ENCODE assay signal across 8 cellular contexts in genomic region chr7:143901710-143902587, GRCh38. TPM values are rescaled to one million over a fixed set of nuclear protein-coding genes. Genes with fewer than 3 reads are reported as not detected.
DNase-seq lines count a peak whose midpoint lies in the region; ATAC-seq and TF ChIP-seq lines count a peak whose summit lies in the region.

TCAF1 (minus strand) TSS chr7:143902176; CDS start chr7:143876608, 25,568 bp downstream.

- ATAC-seq in GM21619 (IDR thresholded peaks at IDR 0.05; ENCODE audit: unreplicated experiment) (peak; percentile 90), esophagus mucosa (peak; percentile 100)

- peak; percentile 89 for DNase-seq in DMS79 (lab: John Stamatoyannopoulos, UW)
- DNase-seq in Jurkat, Clone E6-1 (ENCODE audit: low read depth, low spot score) = peak; percentile 82
- DNase-seq in activated T-cell treated with anti-CD3 and anti-CD28 coated beads, Interleukin-2, amount 50 U/mL, for 48 hours = peak; percentile 93 to 94
- peak; percentile 97 for DNase-seq in myocyte (ENCODE audit: low read depth)
- DNase-seq in stimulated activated CD8-positive, alpha-beta memory T cell treated with anti-CD3 and anti-CD28 coated beads, Interleukin-7, amount 100 ng/mL, for 48 hours (ENCODE audit: extremely low read depth in 1 of 2, low read depth in 1 of 2) = peak; percentile 78 to 86

- peak within 1 kb of the TSS; percentile 79 for H3K4me3 ChIP-seq in Jurkat, Clone E6-1 (ENCODE audit: low read length)

TF ChIP-seq in PFSK-1, 5 proteins besides CTCF, POLR2A, EP300 and RAD21:
- TF ChIP-seq FOXP2 (optimal IDR thresholded peaks at IDR 0.05; ENCODE audit: borderline replicate concordance, extremely low read depth, extremely low read length, insufficient read depth) (no peak), SIN3A (IDR thresholded peaks at IDR 0.05; ENCODE audit: borderline replicate concordance, insufficient read depth, low read length) (no peak), TAF1 (IDR thresholded peaks at IDR 0.05; ENCODE audit: borderline replicate concordance, insufficient read depth, low read length) (peak; percentile 58; the same call in 1 of the 2 replicates), POLR2AphosphoS5 (IDR thresholded peaks at IDR 0.05; ENCODE audit: low read depth, low read length) (peak; percentile 80)
TF ChIP-seq in PFSK-1: peak in this region for 2.

RNA-seq across cellular contexts. Expression of gene TCAF1, which starts in this region (rescaled TPM):
- 19.7 TPM for polyA plus RNA-seq in Jurkat, Clone E6-1 (2012; ENCODE audit: insufficient read depth, insufficient read length)
- 3.5 TPM for polyA plus RNA-seq in PFSK-1 (2012; ENCODE audit: insufficient read length, low read depth)
- total RNA-seq in esophagus mucosa (12.6 TPM), myocyte (96.8 and 109 TPM in 2 replicates)
- 83.5 TPM for polyA plus RNA-seq in myocyte (2012)

Comparison
In these comparisons a context has a peak if more than half of its experiments do, and no peak if none do; other contexts are left out.
1. Peak in every context shown above with its lines: DNase-seq, ATAC-seq and H3K4me3 ChIP-seq.